ENCODE assay signal across 11 cellular contexts in genomic region chr12:104748790-104749189, GRCh38.
DNase-seq lines count a peak whose midpoint lies in the region; ATAC-seq and TF ChIP-seq lines count a peak whose summit lies in the region.
"Had no signal": no experiment of that assay in that cellular context is flagged by ENCODE, and none has a peak within 500 bp of the region (broad histone marks: within the 10 kb centered on the region; RNA-seq: fewer than 3 reads in every experiment).

No MANE protein-coding gene starts in this region.

- H2BK120ac ChIP-seq in IMR-90 (ENCODE audit: low read depth, low read length) (no peak overlapping the region), mesenchymal stem cell (ENCODE audit: low read depth, low read length) (peak overlapping the region; percentile 43)

- H3K27ac Mint-ChIP-seq in endodermal cell: no peak overlapping the region

- CTCF ChIA-PET in AG04450 (lab: Charles Lee): interaction anchor here (0.9 to 1.2 kb wide), 2 partner anchors 12 to 14 kb away, joined by 3 read pairs; no protein-coding TSS in a partner anchor
- CTCF ChIA-PET in IMR-90 (lab: Yijun Ruan, JAX): no interaction called here

- H2BK5ac ChIP-seq in IMR-90 (ENCODE audit: low read depth, low read length, poor library complexity, severe bottlenecking): no peak overlapping the region
- H2BK5ac ChIP-seq in mesenchymal stem cell (ENCODE audit: low read depth, low read length, poor library complexity, severe bottlenecking): no peak overlapping the region

- no peak overlapping the region for H2BK12ac ChIP-seq in mesenchymal stem cell (ENCODE audit: low read length in 2 of 2)

- H3K9me3 ChIP-seq in AG04450 (ENCODE audit: control insufficient read depth, insufficient read depth, low read length): no peaks in the 10 kb centered on the region
- no peaks in the 10 kb centered on the region for H3K9me3 ChIP-seq in IMR-90 (ENCODE audit: control insufficient read depth, insufficient read depth, low read length)
- no peaks in the 10 kb centered on the region for H3K9me3 ChIP-seq in endodermal cell (ENCODE audit: control insufficient read depth, low read length)
- no peaks in the 10 kb centered on the region for H3K9me3 ChIP-seq in mesenchymal stem cell (ENCODE audit: control insufficient read depth, low read length)
- H3K9me3 ChIP-seq: suprapubic skin had no signal

- H4K8ac ChIP-seq in IMR-90 (ENCODE audit: low read depth in 2 of 2, low read length in 2 of 2): peak overlapping the region in 1 of 2 experiments; percentile 8; a peak in 1 of 4 replicates
- no peak overlapping the region for H4K8ac ChIP-seq in mesenchymal stem cell (ENCODE audit: low read length)

- H2BK15ac ChIP-seq in IMR-90 (ENCODE audit: low read depth, low read length) (no peak overlapping the region), mesenchymal stem cell (ENCODE audit: low read depth, poor library complexity, severe bottlenecking) (no peak overlapping the region)

- H4K5ac ChIP-seq in IMR-90 (ENCODE audit: low read depth, low read length): no peak overlapping the region

- H3K36me3 ChIP-seq in IMR-90 (ENCODE audit: control insufficient read depth, insufficient read depth, low read length) (no peaks in the 10 kb centered on the region), endodermal cell (ENCODE audit: control insufficient read depth, insufficient read depth, low read length) (no peaks in the 10 kb centered on the region), mesenchymal stem cell (ENCODE audit: control insufficient read depth in 1 of 2, insufficient read depth in 2 of 2, low read depth in 1 of 2, low read length in 2 of 2) (no peaks in the 10 kb centered on the region)
- H3K36me3 ChIP-seq: suprapubic skin had no signal

- H3K14ac ChIP-seq in IMR-90 (replicated peaks; ENCODE audit: low read depth, low read length) (no peak overlapping the region), mesenchymal stem cell (ENCODE audit: low read length in 2 of 2) (no peak overlapping the region)

- H3K36me3 Mint-ChIP-seq in endodermal cell (ENCODE audit: low read depth): no peaks in the 10 kb centered on the region
- H3K36me3 Mint-ChIP-seq: WTC11 had no signal

- 0 out of 2 replicates have a peak overlapping the region, but pooled peaks have one; percentile 22 for H2BK20ac ChIP-seq in IMR-90 (ENCODE audit: low read depth, low read length)

- no peaks in the 10 kb centered on the region for H3K27me3 ChIP-seq in AG04450 (ENCODE audit: control insufficient read depth, insufficient read depth, low read length)
- peaks cover 1% of the 10 kb centered on the region; the same call in 1 of the 2 replicates for H3K27me3 ChIP-seq in IMR-90 (ENCODE audit: control insufficient read depth, insufficient read depth, low read length)
- no peaks in the 10 kb centered on the region for H3K27me3 ChIP-seq in endodermal cell (ENCODE audit: control insufficient read depth, insufficient read depth, low read length, poor library complexity, severe bottlenecking)
- H3K27me3 ChIP-seq in mesenchymal stem cell (ENCODE audit: control insufficient read depth in 1 of 2, insufficient read depth in 1 of 2, low read length in 2 of 2): peaks cover 0 to 18% of the 10 kb centered on the region in 2 experiments
- H3K27me3 ChIP-seq: suprapubic skin had no signal

- peaks cover 4% of the 10 kb centered on the region for H3K9me1 ChIP-seq in IMR-90 (ENCODE audit: insufficient read depth, low read length)

- TF ChIP-seq POLR2A in IMR-90 (IDR thresholded peaks at IDR 0.05; ENCODE audit: low read depth, low read length): no peak

- H2AK5ac ChIP-seq in IMR-90 (ENCODE audit: low read depth, low read length) (no peak overlapping the region), mesenchymal stem cell (ENCODE audit: low read length, severe bottlenecking) (no peak overlapping the region)

- no peak overlapping the region; the same call in 1 of the 2 replicates for H3K23ac ChIP-seq in IMR-90 (ENCODE audit: low read depth, low read length)
- peak overlapping the region in 1 of 2 experiments; percentile 46 for H3K23ac ChIP-seq in mesenchymal stem cell (ENCODE audit: low read length in 2 of 2)

- intact Hi-C loops in IMR-90 (cut with micrococcal nuclease): no loop called here

- H3K4me3 ChIP-seq in AG04450 (ENCODE audit: low read depth, low read length) (no peak overlapping the region), IMR-90 (ENCODE audit: insufficient read depth, low read depth, low read length) (no peak overlapping the region), endodermal cell (ENCODE audit: low read length) (no peak overlapping the region), mesenchymal stem cell (ENCODE audit: insufficient read depth in 1 of 2, low read depth in 1 of 2, low read length in 2 of 2) (no peak overlapping the region)
- H3K4me3 ChIP-seq: suprapubic skin had no signal

- whole genome bisulfite sequencing in IMR-90 (ENCODE audit: extremely low coverage in 2 of 2, insufficient read length in 1 of 2), 2 experiments: no CpG with 5 or more reads among the region's 5 CpGs
- WGBS in endodermal cell (ENCODE audit: insufficient coverage in 1 of 2, insufficient read length in 1 of 2), 2 experiments: 91% methylated on average over 3 to 5 of the region's 5 CpGs
- WGBS in mesenchymal stem cell: 66% methylated on average over 4 of the region's 5 CpGs

- no peaks in the 10 kb centered on the region for H3K27me3 Mint-ChIP-seq in endodermal cell (ENCODE audit: insufficient read depth)

- no peaks in the 10 kb centered on the region for H4K20me1 ChIP-seq in IMR-90 (ENCODE audit: insufficient read depth, low read length)

- peaks cover under 1% of the 10 kb centered on the region for H3K9me3 Mint-ChIP-seq in endodermal cell
- H3K9me3 Mint-ChIP-seq: WTC11 had no signal

- H3K18ac ChIP-seq in IMR-90 (ENCODE audit: low read depth, low read length) (no peak overlapping the region; the same call in 1 of the 2 replicates), mesenchymal stem cell (ENCODE audit: low read depth in 1 of 2, low read length in 2 of 2) (peak overlapping the region in 1 of 2 experiments; percentile 18)

- H2AK9ac ChIP-seq in IMR-90 (replicated peaks; ENCODE audit: low read depth, low read length, poor library complexity): no peak overlapping the region

- H4K91ac ChIP-seq in IMR-90 (ENCODE audit: insufficient read depth, low read depth, low read length) (no peak overlapping the region), mesenchymal stem cell (ENCODE audit: low read length) (no peak overlapping the region)

- ATAC-seq in IMR-90 (ENCODE audit: low read depth): no peak
- ATAC-seq in GM18502 (IDR thresholded peaks at IDR 0.05; ENCODE audit: poor library complexity, unreplicated experiment): no peak
- ATAC-seq in HG02885 (IDR thresholded peaks at IDR 0.05; ENCODE audit: poor library complexity, unreplicated experiment): no peak
- ATAC-seq: WTC11 had no signal

- H3K9ac ChIP-seq in IMR-90 (ENCODE audit: low read depth, low read length) (no peak overlapping the region), endodermal cell (ENCODE audit: extremely low read depth, low read length, poor library complexity, severe bottlenecking) (no peak overlapping the region), mesenchymal stem cell (ENCODE audit: low read length) (no peak overlapping the region)

- TF ChIP-seq CTCF in AG04450 (IDR thresholded peaks at IDR 0.05; ENCODE audit: low read depth, low read length) (no peak), IMR-90 (conservative IDR thresholded peaks at IDR 0.05; ENCODE audit: low read depth, low read length) (no peak), endodermal cell (conservative IDR thresholded peaks at IDR 0.05) (no peak)

- H3K4me3 Mint-ChIP-seq in endodermal cell: no peak overlapping the region
- H3K4me3 Mint-ChIP-seq: WTC11 had no signal

- no peak overlapping the region for H3K56ac ChIP-seq in IMR-90 (ENCODE audit: extremely low read depth, insufficient read depth, low read length)

- no peak overlapping the region for H3K4ac ChIP-seq in IMR-90 (ENCODE audit: low read depth, low read length)
- H3K4ac ChIP-seq in mesenchymal stem cell (ENCODE audit: low read depth in 1 of 2, low read length in 2 of 2): no peak overlapping the region

- H3K4me1 ChIP-seq in IMR-90 (ENCODE audit: control insufficient read depth, insufficient read depth, low read length) (peaks cover 4% of the 10 kb centered on the region), endodermal cell (ENCODE audit: control insufficient read depth, insufficient read depth, low read length) (peaks cover 10% of the 10 kb centered on the region), mesenchymal stem cell (ENCODE audit: control insufficient read depth, insufficient read depth, low read depth, low read length) (no peaks in the 10 kb centered on the region)

- peaks cover 42% of the 10 kb centered on the region for H3K4me1 Mint-ChIP-seq in endodermal cell

- TF ChIP-seq RAD21 in IMR-90 (IDR thresholded peaks at IDR 0.05; ENCODE audit: low read length): no peak

- no peak overlapping the region for H3K27ac ChIP-seq in AG04450 (ENCODE audit: low read depth, low read length)
- H3K27ac ChIP-seq in IMR-90 (ENCODE audit: insufficient read depth, low read length): no peak overlapping the region
- no peak overlapping the region for H3K27ac ChIP-seq in endodermal cell (ENCODE audit: low read depth, low read length)
- H3K27ac ChIP-seq in mesenchymal stem cell (ENCODE audit: low read length, poor library complexity, severe bottlenecking): no peak overlapping the region
- H3K27ac ChIP-seq: suprapubic skin had no signal

- DNase-seq in AG04450 (ENCODE audit: low read depth, low spot score) (peak; percentile 20), IMR-90 (peak; percentile 60), endodermal cell (peak; percentile 45), mesenchymal stem cell (peak; percentile 73), NCI-H187 (lab: John Stamatoyannopoulos, UW) (no peak), COR-L47 (lab: John Stamatoyannopoulos, UW) (no peak)
- DNase-seq: stimulated activated CD4-positive, alpha-beta T cell treated with anti-CD3 and anti-CD28 coated beads, Interleukin-4, amount 100 ng/mL, for 1 hour had no signal

- H3K79me1 ChIP-seq in IMR-90 (ENCODE audit: low read depth in 1 of 2, low read length in 2 of 2) (no peaks in the 10 kb centered on the region), mesenchymal stem cell (replicated peaks; ENCODE audit: low read length, poor library complexity, severe bottlenecking) (no peaks in the 10 kb centered on the region)

- BruUV-seq in IMR-90 (replicated peaks; lab: Mats Ljungman, UMichigan): no TSS peak

- H3K4me2 ChIP-seq in IMR-90 (ENCODE audit: low read depth, low read length) (peak overlapping the region; percentile 28; the same call in 1 of the 2 replicates), mesenchymal stem cell (ENCODE audit: low read length, poor library complexity, severe bottlenecking) (no peak overlapping the region)

- dilution Hi-C loops in IMR-90 (cut with HindIII; ENCODE audit: low sequenced_read_pairs, unreplicated experiment): no loop called here

- in situ Hi-C loops in IMR-90 (cut with MboI; ENCODE audit: low sequenced_read_pairs): no loop called here

- POLR2A ChIA-PET in AG04450 (lab: Yijun Ruan, JAX): no interaction called here
- POLR2A ChIA-PET in IMR-90 (lab: Charles Lee; ENCODE audit: unreplicated experiment): no interaction called here

- H2AFZ ChIP-seq in IMR-90 (replicated peaks; ENCODE audit: low read length, poor library complexity) (no peak overlapping the region), mesenchymal stem cell (ENCODE audit: low read depth, low read length) (no peak overlapping the region)

TF ChIP-seq in IMR-90, 13 proteins besides CTCF, POLR2A, EP300 and RAD21 (continues in another document):
- TF ChIP-seq SMC3 (IDR thresholded peaks at IDR 0.05; ENCODE audit: low read depth, low read length): no peak
- TF ChIP-seq MXI1 (IDR thresholded peaks at IDR 0.05; ENCODE audit: borderline replicate concordance, low read depth, low read length): no peak

Comparison
In these comparisons a context has a peak if more than half of its experiments do, and no peak if none do; other contexts are left out.
1. DNase-seq: peak in AG04450 (single experiment), IMR-90 (single experiment), endodermal cell (single experiment) and mesenchymal stem cell (single experiment); none in NCI-H187 (0 of 2) and COR-L47 (single experiment).